Comparison of ENCODE assay signal across 1 cellular context in genomic region chr12:124551268-124552144, GRCh38.
A peak's percentile ranks its signal among the peaks of the same experiment; 100 is the strongest.
TF ChIP-seq lines count a peak whose summit lies in the region.

No MANE protein-coding gene starts in this region.

TF ChIP-seq in K562, 482 proteins besides CTCF, POLR2A, EP300 and RAD21 (continued from another document and continues in another):
- peak in 1 of 2 experiments; percentile 38 for TF ChIP-seq AFF1 (IDR thresholded peaks at IDR 0.05; ENCODE audit: low read depth in 1 of 2, partially characterized antibody in 2 of 2)
- peak; percentile 90 for TF ChIP-seq ZFX (CRISPR knock-in tag; IDR thresholded peaks at IDR 0.05)
- TF ChIP-seq MAZ (CRISPR knock-in tag; conservative IDR thresholded peaks at IDR 0.05 in 1 of 2, IDR thresholded peaks at IDR 0.05 in 1 of 2), result peak in 1 of 2 experiments; percentile 66; a peak in 2 of 4 replicates
- no peak for TF ChIP-seq TRIM25 (IDR thresholded peaks at IDR 0.05; ENCODE audit: borderline replicate concordance)
- no peak for TF ChIP-seq ZNF174 (CRISPR knock-in tag; IDR thresholded peaks at IDR 0.05)
- TF ChIP-seq KDM5B (IDR thresholded peaks at IDR 0.05; ENCODE audit: insufficient replicate concordance, low read depth, low read length), result no peak
- TF ChIP-seq SIN3A (IDR thresholded peaks at IDR 0.05; ENCODE audit: borderline replicate concordance in 2 of 2, control insufficient read depth in 1 of 2, low read depth in 2 of 2, low read length in 2 of 2), result peak; percentile 17 to 27; a peak in 1 of 4 replicates
- peak in 1 of 2 experiments; percentile 33; a peak in 1 of 4 replicates for TF ChIP-seq RCOR1 (IDR thresholded peaks at IDR 0.05; ENCODE audit: borderline replicate concordance in 1 of 2, low read depth in 2 of 2, low read length in 2 of 2)
- TF ChIP-seq CXXC5 (CRISPR knock-in tag; IDR thresholded peaks at IDR 0.05), result peak; percentile 43
- TF ChIP-seq SMARCA4 (IDR thresholded peaks at IDR 0.05), result 0 out of 2 replicates have a peak, but pooled peaks have one; percentile 32
- no peak for TF ChIP-seq SAP30 (IDR thresholded peaks at IDR 0.05; ENCODE audit: borderline replicate concordance, insufficient read depth, low read depth, low read length, poor library complexity, severe bottlenecking)
- no peak for TF ChIP-seq FIP1L1 (IDR thresholded peaks at IDR 0.05; ENCODE audit: low read depth, low read length, poor library complexity, severe bottlenecking)
- 0 out of 4 replicates have a peak, but pooled peaks of 1 of the 2 experiments have one; percentile 34 for TF ChIP-seq FOXA3 (CRISPR knock-in tag; conservative IDR thresholded peaks at IDR 0.05 in 1 of 2, IDR thresholded peaks at IDR 0.05 in 1 of 2)
- no peak for TF ChIP-seq CBX2 (IDR thresholded peaks at IDR 0.05; ENCODE audit: insufficient read depth, low read length, poor library complexity, severe bottlenecking)
- peak; percentile 63 to 83; a peak in 2 of 4 replicates for TF ChIP-seq UBTF (IDR thresholded peaks at IDR 0.05; ENCODE audit: borderline replicate concordance in 1 of 2, low read depth in 2 of 2, low read length in 2 of 2)
- peak; percentile 32; the same call in 1 of the 2 replicates for TF ChIP-seq SMARCE1 (IDR thresholded peaks at IDR 0.05)
- peak; percentile 27; the same call in 1 of the 2 replicates for TF ChIP-seq BHLHE40 (IDR thresholded peaks at IDR 0.05; ENCODE audit: low read length)
- TF ChIP-seq ZBTB7A (IDR thresholded peaks at IDR 0.05; ENCODE audit: borderline replicate concordance, control insufficient read depth, low read depth, low read length), result peak; percentile 38; the same call in 1 of the 2 replicates
- TF ChIP-seq CEBPG (CRISPR knock-in tag; IDR thresholded peaks at IDR 0.05), result no peak
- no peak for TF ChIP-seq CEBPG (tag; conservative IDR thresholded peaks at IDR 0.05 in 1 of 2, IDR thresholded peaks at IDR 0.05 in 1 of 2)
- peak; percentile 8; the same call in 1 of the 2 replicates for TF ChIP-seq JUN (IDR thresholded peaks at IDR 0.05; ENCODE audit: borderline replicate concordance, low read depth, low read length)
- no peak for TF ChIP-seq JUN (CRISPR knock-in tag; IDR thresholded peaks at IDR 0.05; ENCODE audit: borderline replicate concordance)
- peak; percentile 61; the same call in 1 of the 2 replicates for TF ChIP-seq MAX (CRISPR knock-in tag; IDR thresholded peaks at IDR 0.05)
- TF ChIP-seq EP400 (IDR thresholded peaks at IDR 0.05), result peak; percentile 65
- TF ChIP-seq ZNF589 (CRISPR knock-in tag; IDR thresholded peaks at IDR 0.05; ENCODE audit: low read depth), result 0 out of 2 replicates have a peak, but pooled peaks have one; percentile 46
- TF ChIP-seq POLR2G (IDR thresholded peaks at IDR 0.05; ENCODE audit: low read depth, low read length), result 0 out of 2 replicates have a peak, but pooled peaks have one; percentile 16
- peak; percentile 40; the same call in 1 of the 2 replicates for TF ChIP-seq ZNF592 (IDR thresholded peaks at IDR 0.05)
- no peak for TF ChIP-seq BRCA1 (IDR thresholded peaks at IDR 0.05)
- TF ChIP-seq BRCA1 (CRISPR knock-in tag; IDR thresholded peaks at IDR 0.05), result no peak
- TF ChIP-seq FOXJ3 (CRISPR knock-in tag; IDR thresholded peaks at IDR 0.05), result no peak
- TF ChIP-seq ZNF639 (CRISPR knock-in tag; conservative IDR thresholded peaks at IDR 0.05 in 1 of 2, IDR thresholded peaks at IDR 0.05 in 1 of 2), result 0 out of 4 replicates have a peak, but pooled peaks of 1 of the 2 experiments have one; percentile 50
- no peak for TF ChIP-seq ZNF644 (tag; IDR thresholded peaks at IDR 0.05; ENCODE audit: low read depth)
- peak; percentile 56 to 67; a peak in 3 of 4 replicates for TF ChIP-seq MNT (conservative IDR thresholded peaks at IDR 0.05)
- peak; percentile 87 for TF ChIP-seq L3MBTL2 (IDR thresholded peaks at IDR 0.05)
- peak; percentile 35 for TF ChIP-seq RBBP5 (IDR thresholded peaks at IDR 0.05; ENCODE audit: borderline replicate concordance, insufficient read depth, low read length, poor library complexity, severe bottlenecking)
- peak; percentile 49 for TF ChIP-seq TBP (optimal IDR thresholded peaks at IDR 0.05; ENCODE audit: low read depth, low read length)
- TF ChIP-seq ARID4B (CRISPR knock-in tag; IDR thresholded peaks at IDR 0.05), result 0 out of 2 replicates have a peak, but pooled peaks have one; percentile 45
- TF ChIP-seq CHCHD3 (CRISPR knock-in tag; IDR thresholded peaks at IDR 0.05), result no peak
